Comparison of ENCODE assay signal across 30 cellular contexts in genomic region chr15:56460947-56461346, GRCh38. TPM values are rescaled to one million over a fixed set of nuclear protein-coding genes. Genes with fewer than 3 reads are reported as not detected.
"Had no signal": no experiment of that assay in that cellular context is flagged by ENCODE, and none has a peak within 500 bp of the region (broad histone marks: within the 10 kb centered on the region; RNA-seq: fewer than 3 reads in every experiment).

No MANE protein-coding gene starts in this region.

- H3K27ac ChIP-seq: ascending aorta, breast epithelium, cardiac muscle cell, colonic mucosa, epithelial cell of prostate, esophagus squamous epithelium had no signal

- H3K27ac Mint-ChIP-seq: activated CD4-positive, alpha-beta memory T cell treated with anti-CD3 and anti-CD28 coated beads, Interleukin-2, amount 10 ng/mL, durations not matched to agents 7 days and 5 days; activated CD4-positive, alpha-beta T cell treated with anti-CD3 and anti-CD28 coated beads, Interleukin-2, amount 10 ng/mL, durations not matched to agents 7 days and 5 days; activated naive CD4-positive, alpha-beta T cell treated with anti-CD3 and anti-CD28 coated beads, Interleukin-2, amount 10 ng/mL, durations not matched to agents 7 days and 5 days; activated naive CD4-positive, alpha-beta T cell treated with anti-CD3 and anti-CD28 coated beads, Interleukin-2, amount 50 U/mL, for 72 hours; activated naive CD8-positive, alpha-beta T cell treated with anti-CD3 and anti-CD28 coated beads, Interleukin-2, amount 10 ng/mL, durations not matched to agents 7 days and 5 days; activated T-cell treated with anti-CD3 and anti-CD28 coated beads, Interleukin-2, amount 50 U/mL, for 24 hours; activated T-cell treated with anti-CD3 and anti-CD28 coated beads, Interleukin-2, amount 50 U/mL, for 72 hours; brain; T-helper 17 cell had no signal

- H3K9me3 Mint-ChIP-seq: activated CD4-positive, alpha-beta memory T cell treated with anti-CD3 and anti-CD28 coated beads, Interleukin-2, amount 10 ng/mL, durations not matched to agents 7 days and 5 days; activated CD4-positive, alpha-beta T cell treated with anti-CD3 and anti-CD28 coated beads, Interleukin-2, amount 10 ng/mL, durations not matched to agents 7 days and 5 days; activated naive CD4-positive, alpha-beta T cell treated with anti-CD3 and anti-CD28 coated beads, Interleukin-2, amount 10 ng/mL, durations not matched to agents 7 days and 5 days; activated naive CD4-positive, alpha-beta T cell treated with anti-CD3 and anti-CD28 coated beads, Interleukin-2, amount 50 U/mL, for 72 hours; activated naive CD8-positive, alpha-beta T cell treated with anti-CD3 and anti-CD28 coated beads, Interleukin-2, amount 10 ng/mL, durations not matched to agents 7 days and 5 days; activated T-cell treated with anti-CD3 and anti-CD28 coated beads, Interleukin-2, amount 50 U/mL, for 24 hours; activated T-cell treated with anti-CD3 and anti-CD28 coated beads, Interleukin-2, amount 50 U/mL, for 72 hours; brain had no signal

- H3K27me3 ChIP-seq: ascending aorta, breast epithelium, cardiac muscle cell, colonic mucosa, esophagus squamous epithelium had no signal

- H3K36me3 ChIP-seq: ascending aorta, breast epithelium, cardiac muscle cell, colonic mucosa, esophagus squamous epithelium had no signal

- H3K4me3 ChIP-seq: ascending aorta, breast epithelium, cardiac muscle cell, colonic mucosa, esophagus squamous epithelium had no signal

- H3K36me3 Mint-ChIP-seq: activated naive CD4-positive, alpha-beta T cell treated with anti-CD3 and anti-CD28 coated beads, Interleukin-2, amount 10 ng/mL, durations not matched to agents 7 days and 5 days; activated naive CD8-positive, alpha-beta T cell treated with anti-CD3 and anti-CD28 coated beads, Interleukin-2, amount 10 ng/mL, durations not matched to agents 7 days and 5 days had no signal

- DNase-seq: activated CD4-positive, alpha-beta memory T cell treated with anti-CD3 and anti-CD28 coated beads, Interleukin-2, amount 10 ng/mL, durations not matched to agents 7 days and 5 days; activated CD4-positive, alpha-beta T cell treated with anti-CD3 and anti-CD28 coated beads for 1 hour; activated CD4-positive, alpha-beta T cell treated with anti-CD3 and anti-CD28 coated beads for 4 hours; activated CD4-positive, alpha-beta T cell treated with anti-CD3 and anti-CD28 coated beads, Interleukin-2, amount 10 ng/mL, durations not matched to agents 7 days and 5 days; activated CD4-positive, alpha-beta T cell treated with anti-CD3 and anti-CD28 coated beads, Interleukin-2, amount 50 U/mL, for 4 hours; activated CD4-positive, CD25-positive, alpha-beta regulatory T cell; activated CD8-positive, alpha-beta memory T cell treated with anti-CD3 and anti-CD28 coated beads, Interleukin-2, amount 50 U/mL, for 48 hours; activated gamma-delta T cell; activated naive CD4-positive, alpha-beta T cell; activated naive CD4-positive, alpha-beta T cell treated with anti-CD3 and anti-CD28 coated beads, Interleukin-2, amount 10 ng/mL, durations not matched to agents 7 days and 5 days; activated naive CD8-positive, alpha-beta T cell treated with anti-CD3 and anti-CD28 coated beads, Interleukin-2, amount 10 ng/mL, durations not matched to agents 7 days and 5 days; activated T-cell treated with anti-CD3 and anti-CD28 coated beads for 4 hours; activated T-cell treated with anti-CD3 and anti-CD28 coated beads, Interleukin-2, amount 50 U/mL, for 24 hours; activated T-cell treated with anti-CD3 and anti-CD28 coated beads, Interleukin-2, amount 50 U/mL, for 72 hours; central memory CD4-positive, alpha-beta T cell; cerebellar nuclear complex; colonic mucosa; effector CD8-positive, alpha-beta T cell; esophagus squamous epithelium; foreskin melanocyte; head of caudate nucleus; T-helper 17 cell had no signal

- H3K4me1 ChIP-seq: breast epithelium, colonic mucosa had no signal

- H3K9me3 ChIP-seq: ascending aorta, breast epithelium, colonic mucosa, esophagus squamous epithelium had no signal

- FAIRE-seq: endometrium, endothelial cell of umbilical vein had no signal

- H3K4me3 Mint-ChIP-seq: activated CD4-positive, alpha-beta memory T cell treated with anti-CD3 and anti-CD28 coated beads, Interleukin-2, amount 10 ng/mL, durations not matched to agents 7 days and 5 days; activated CD4-positive, alpha-beta T cell treated with anti-CD3 and anti-CD28 coated beads, Interleukin-2, amount 10 ng/mL, durations not matched to agents 7 days and 5 days; activated naive CD4-positive, alpha-beta T cell treated with anti-CD3 and anti-CD28 coated beads, Interleukin-2, amount 10 ng/mL, durations not matched to agents 7 days and 5 days; activated naive CD8-positive, alpha-beta T cell treated with anti-CD3 and anti-CD28 coated beads, Interleukin-2, amount 10 ng/mL, durations not matched to agents 7 days and 5 days; activated T-cell treated with anti-CD3 and anti-CD28 coated beads, Interleukin-2, amount 50 U/mL, for 24 hours; activated T-cell treated with anti-CD3 and anti-CD28 coated beads, Interleukin-2, amount 50 U/mL, for 72 hours; brain; T-helper 17 cell had no signal

- ATAC-seq: activated naive CD4-positive, alpha-beta T cell treated with anti-CD3 and anti-CD28 coated beads, Interleukin-2, amount 50 U/mL, for 72 hours; activated T-cell treated with anti-CD3 and anti-CD28 coated beads, Interleukin-2, amount 50 U/mL, for 72 hours; T-helper 17 cell had no signal

RNA-seq across cellular contexts. Expression of gene MNS1, which starts 4.0 kb away (rescaled TPM):
- total RNA-seq: activated CD4-positive, alpha-beta memory T cell treated with anti-CD3 and anti-CD28 coated beads, Interleukin-2, amount 10 ng/mL, durations not matched to agents 7 days and 5 days had no signal
